ENCODE assay signal across 27 cellular contexts in the genomic region with DNA sequence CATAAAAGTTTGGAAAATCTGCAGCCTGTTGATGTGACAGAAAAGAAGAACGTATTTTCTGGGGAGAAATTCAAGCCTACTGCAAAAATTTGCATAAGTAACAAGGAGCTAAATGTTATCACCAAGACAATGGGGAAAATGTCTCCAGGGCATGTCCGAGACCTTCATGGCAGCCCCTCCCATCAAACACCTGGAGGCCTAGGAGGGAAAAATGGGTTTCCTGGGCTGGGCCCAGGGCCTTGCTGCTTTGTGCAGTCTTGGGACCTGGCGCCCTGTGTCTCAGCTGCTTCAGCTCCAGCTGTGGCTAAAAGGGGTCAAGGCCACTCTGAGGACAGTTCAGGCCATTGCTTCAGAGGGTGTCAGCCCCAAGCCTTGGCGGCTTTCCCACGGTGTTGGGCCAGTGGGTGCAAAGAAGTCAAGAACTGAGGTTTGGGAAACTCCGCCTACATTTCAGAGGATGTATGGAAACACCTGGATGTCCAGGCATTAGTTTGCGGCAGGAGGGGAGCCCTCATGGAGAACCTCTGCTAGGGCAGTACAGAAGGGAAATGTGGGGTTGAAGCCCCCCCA.
"Had no signal": no experiment of that assay in that cellular context is flagged by ENCODE, and none has a peak within 500 bp of the region (broad histone marks: within the 10 kb centered on the region; RNA-seq: fewer than 3 reads in every experiment).

No MANE protein-coding gene starts in this region.

- DNase-seq: activated CD4-positive, alpha-beta memory T cell treated with anti-CD3 and anti-CD28 coated beads, Interleukin-2, amount 10 ng/mL, durations not matched to agents 7 days and 5 days; activated CD4-positive, alpha-beta T cell treated with anti-CD3 and anti-CD28 coated beads for 1 hour; activated CD4-positive, alpha-beta T cell treated with anti-CD3 and anti-CD28 coated beads for 4 hours; activated CD4-positive, alpha-beta T cell treated with anti-CD3 and anti-CD28 coated beads, Interleukin-2, amount 10 ng/mL, durations not matched to agents 7 days and 5 days; activated CD4-positive, alpha-beta T cell treated with anti-CD3 and anti-CD28 coated beads, Interleukin-2, amount 50 U/mL, for 4 hours; activated CD8-positive, alpha-beta memory T cell treated with anti-CD3 and anti-CD28 coated beads, Interleukin-2, amount 50 U/mL, for 48 hours; activated gamma-delta T cell; activated naive CD4-positive, alpha-beta T cell; activated naive CD4-positive, alpha-beta T cell treated with anti-CD3 and anti-CD28 coated beads, Interleukin-2, amount 10 ng/mL, durations not matched to agents 7 days and 5 days; activated T-cell treated with anti-CD3 and anti-CD28 coated beads for 4 hours; activated T-cell treated with anti-CD3 and anti-CD28 coated beads, Interleukin-2, amount 50 U/mL, for 24 hours; activated T-cell treated with anti-CD3 and anti-CD28 coated beads, Interleukin-2, amount 50 U/mL, for 72 hours; amniotic stem cell; anterior cingulate cortex; brain microvascular endothelial cell; dorsolateral prefrontal cortex; effector memory CD4-positive, alpha-beta T cell; endodermal cell; foreskin fibroblast; head of caudate nucleus; T-helper 1 cell; T-helper 2 cell had no signal

- H3K27me3 ChIP-seq: brain microvascular endothelial cell, dorsolateral prefrontal cortex had no signal

- ATAC-seq: activated T-cell treated with anti-CD3 and anti-CD28 coated beads, Interleukin-2, amount 50 U/mL, for 72 hours; esophagus mucosa had no signal

- FAIRE-seq: astrocyte, bronchial epithelial cell, frontal cortex had no signal

- H3K4me3 ChIP-seq: coronary artery, dorsolateral prefrontal cortex had no signal

- H3K27ac ChIP-seq: brain microvascular endothelial cell, coronary artery, dorsolateral prefrontal cortex had no signal
